8 cellular contexts compared by ENCODE assay signal in the genomic region with DNA sequence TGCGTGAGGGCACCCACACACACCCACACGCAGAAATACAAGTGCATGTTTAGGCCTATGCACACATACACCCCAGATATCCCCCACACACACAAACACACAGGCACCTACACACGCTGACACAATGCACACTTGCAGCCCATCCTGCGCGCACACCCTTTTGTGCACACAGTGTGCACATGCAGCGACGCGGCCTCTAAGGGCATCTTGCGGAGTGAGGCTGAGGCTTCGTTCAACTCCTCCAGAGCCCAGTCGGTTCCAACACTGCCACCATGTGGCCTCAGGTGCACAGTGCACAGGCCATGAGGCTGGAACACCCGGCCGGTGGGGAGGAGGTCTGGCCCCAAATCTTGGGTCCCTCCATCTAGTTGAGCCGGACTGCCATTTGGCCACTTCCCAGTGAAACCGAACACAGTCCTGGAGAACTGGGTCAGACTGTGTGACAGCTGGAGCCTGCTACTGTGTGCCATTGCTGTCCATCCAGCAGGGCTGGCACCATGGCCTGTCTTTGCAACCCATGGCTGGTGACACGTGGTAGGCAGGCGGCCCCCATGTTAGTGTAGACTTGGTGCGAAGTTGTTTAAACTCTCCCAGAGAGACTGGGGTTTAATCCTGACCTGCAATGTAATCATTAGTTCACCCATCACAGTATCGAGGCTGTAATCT.
DNase-seq lines count a peak whose midpoint lies in the region; ATAC-seq and TF ChIP-seq lines count a peak whose summit lies in the region.

No MANE protein-coding gene starts in this region.

- no peaks in the 10 kb centered on the region for H3K4me1 ChIP-seq in OCI-LY3 (ENCODE audit: low read length)

- peaks cover 48% of the 10 kb centered on the region for H3K27me3 ChIP-seq in OCI-LY3 (ENCODE audit: low read depth, low read length)

- H3K79me2 ChIP-seq in OCI-LY3 (ENCODE audit: low read length), result no peaks in the 10 kb centered on the region

- peaks cover 45% of the 10 kb centered on the region for H3K27me3 Mint-ChIP-seq in activated T-cell treated with anti-CD3 and anti-CD28 coated beads, Interleukin-2, amount 50 U/mL, for 24 hours
- peaks cover 8% of the 10 kb centered on the region for H3K27me3 Mint-ChIP-seq in neural crest cell (ENCODE audit: low read depth)

- no peaks in the 10 kb centered on the region for H3K36me3 Mint-ChIP-seq in activated T-cell treated with anti-CD3 and anti-CD28 coated beads, Interleukin-2, amount 50 U/mL, for 24 hours (ENCODE audit: low read depth)
- no peaks in the 10 kb centered on the region for H3K36me3 Mint-ChIP-seq in neural crest cell (ENCODE audit: low read depth)

- no peak overlapping the region for H3K4me3 Mint-ChIP-seq in activated T-cell treated with anti-CD3 and anti-CD28 coated beads, Interleukin-2, amount 50 U/mL, for 24 hours
- H3K4me3 Mint-ChIP-seq in neural crest cell, result no peak overlapping the region

- H4K20me1 ChIP-seq in OCI-LY3 (ENCODE audit: insufficient read depth, low read length), result no peaks in the 10 kb centered on the region

- peak overlapping the region; percentile 27; the same call in 1 of the 2 replicates for H3K4me2 ChIP-seq in OCI-LY3 (ENCODE audit: low read length)

- no peak overlapping the region for H3K27ac ChIP-seq in OCI-LY3 (ENCODE audit: low read length)

- H3K36me3 ChIP-seq in OCI-LY3 (replicated peaks; ENCODE audit: low read depth, low read length), result no peaks in the 10 kb centered on the region

- no peak overlapping the region for H2AFZ ChIP-seq in OCI-LY3 (ENCODE audit: low read depth, low read length)

- H3K4me1 Mint-ChIP-seq in activated T-cell treated with anti-CD3 and anti-CD28 coated beads, Interleukin-2, amount 50 U/mL, for 24 hours (ENCODE audit: low read depth), result peaks cover 3% of the 10 kb centered on the region
- peaks cover 4% of the 10 kb centered on the region for H3K4me1 Mint-ChIP-seq in neural crest cell

- no peaks in the 10 kb centered on the region for H3K9me3 ChIP-seq in OCI-LY3 (ENCODE audit: insufficient read depth, low read length)

- H3K9ac ChIP-seq in OCI-LY3 (ENCODE audit: low read length), result no peak overlapping the region

- H3K27ac Mint-ChIP-seq in activated T-cell treated with anti-CD3 and anti-CD28 coated beads, Interleukin-2, amount 50 U/mL, for 24 hours, result no peak overlapping the region
- H3K27ac Mint-ChIP-seq in neural crest cell (ENCODE audit: unreplicated experiment), result no peak overlapping the region

- TF ChIP-seq CTCF in OCI-LY3 (IDR thresholded peaks at IDR 0.05; ENCODE audit: low read depth, low read length) (peak; percentile 92), neural crest cell (conservative IDR thresholded peaks at IDR 0.05) (peak; percentile 96)

- peak; percentile 75 for ATAC-seq in stimulated activated naive CD8-positive, alpha-beta T cell treated with anti-CD3 and anti-CD28 coated beads, Interleukin-15, Interleukin-2, amounts not matched to agents 100 U/mL and 50 U/mL, for 24 hours

- H3K4me3 ChIP-seq in OCI-LY3 (ENCODE audit: low read length), result no peak overlapping the region

- no peaks in the 10 kb centered on the region for H3K9me3 Mint-ChIP-seq in activated T-cell treated with anti-CD3 and anti-CD28 coated beads, Interleukin-2, amount 50 U/mL, for 24 hours
- H3K9me3 Mint-ChIP-seq in neural crest cell, result no peaks in the 10 kb centered on the region

- peak; percentile 62 for DNase-seq in NCI-H1436 (lab: John Stamatoyannopoulos, UW)
- DNase-seq in NCI-H1436 treated with DMSO at 0.1 percent for 48 hours (lab: John Stamatoyannopoulos, UW), result no peak
- DNase-seq in HS-5 (ENCODE audit: low read depth), result peak; percentile 14
- peak; percentile 81 for DNase-seq in activated T-cell treated with anti-CD3 and anti-CD28 coated beads, Interleukin-2, amount 50 U/mL, for 24 hours
- DNase-seq in fibroblast of peridontal ligament (ENCODE audit: extremely low read depth), result peak; percentile 68
- DNase-seq in neural crest cell (ENCODE audit: low read depth, low spot score), result peak; percentile 78
- peak; percentile 75 for DNase-seq in stimulated activated naive CD8-positive, alpha-beta T cell treated with anti-CD3 and anti-CD28 coated beads, Interleukin-15, Interleukin-2, amounts not matched to agents 100 U/mL and 50 U/mL, for 24 hours
